ENCODE assay signal across 13 cellular contexts in genomic region chr17:44941712-44942331, GRCh38. TPM values are rescaled to one million over a fixed set of nuclear protein-coding genes. Genes with fewer than 3 reads are reported as not detected.
A peak's percentile ranks its signal among the peaks of the same experiment; 100 is the strongest.
DNase-seq lines count a peak whose midpoint lies in the region; ATAC-seq and TF ChIP-seq lines count a peak whose summit lies in the region.
"Had no signal": no experiment of that assay in that cellular context is flagged by ENCODE, and none has a peak within 500 bp of the region (broad histone marks: within the 10 kb centered on the region; RNA-seq: fewer than 3 reads in every experiment).

No MANE protein-coding gene starts in this region.

- H3K9me3 ChIP-seq in PC-3 (ENCODE audit: low read length): no peaks in the 10 kb centered on the region
- H3K9me3 ChIP-seq in osteoblast (ENCODE audit: low read depth, low read length): no peaks in the 10 kb centered on the region
- no peaks in the 10 kb centered on the region for H3K9me3 ChIP-seq in CD4-positive, alpha-beta T cell (ENCODE audit: control insufficient read depth, low read length)
- H3K9me3 ChIP-seq: ascending aorta, transverse colon had no signal

- no peak overlapping the region for H3K9ac ChIP-seq in PC-3 (ENCODE audit: low read length)

- H3F3A ChIP-seq in PC-3 (ENCODE audit: low read length, unreplicated experiment): no peaks in the 10 kb centered on the region

- H4K20me1 ChIP-seq in PC-3 (ENCODE audit: low read length): peaks cover 43% of the 10 kb centered on the region
- no peaks in the 10 kb centered on the region for H4K20me1 ChIP-seq in osteoblast (ENCODE audit: insufficient read depth, low read length)

- H3K79me2 ChIP-seq in PC-3 (ENCODE audit: low read length) (peaks cover 100% of the 10 kb centered on the region), osteoblast (ENCODE audit: insufficient read depth, low read length) (peaks cover 97% of the 10 kb centered on the region)

- H3K4me3 ChIP-seq in PC-3 (ENCODE audit: low read length) (no peak overlapping the region), osteoblast (ENCODE audit: insufficient read depth, low read length) (peak overlapping the region; percentile 68)
- H3K4me3 ChIP-seq: ascending aorta, transverse colon had no signal

- POLR2A ChIA-PET in PC-3 (lab: Charles Lee; ENCODE audit: unreplicated experiment): no interaction called here
- POLR2A ChIA-PET in CD4-positive, alpha-beta T cell (lab: Charles Lee): no interaction called here

- no peaks in the 10 kb centered on the region for H3K9me3 Mint-ChIP-seq in activated CD4-positive, alpha-beta T cell treated with anti-CD3 and anti-CD28 coated beads, Interleukin-2, amount 10 ng/mL, durations not matched to agents 24 days and 14 days
- peaks cover 4% of the 10 kb centered on the region for H3K9me3 Mint-ChIP-seq in chondrocyte (ENCODE audit: low read depth)
- peaks cover 2% of the 10 kb centered on the region for H3K9me3 Mint-ChIP-seq in CD4-positive, alpha-beta T cell
- H3K9me3 Mint-ChIP-seq: T-cell had no signal

- peak overlapping the region; percentile 50 for H3K4me2 ChIP-seq in PC-3 (ENCODE audit: low read length)
- H3K4me2 ChIP-seq in osteoblast (ENCODE audit: insufficient read depth, low read length): peak overlapping the region; percentile 90

- H3K4me1 ChIP-seq in PC-3 (ENCODE audit: insufficient read depth, low read length) (peaks cover 56% of the 10 kb centered on the region), osteoblast (ENCODE audit: insufficient read depth, low read length) (peaks cover 24% of the 10 kb centered on the region)
- H3K4me1 ChIP-seq: ascending aorta, transverse colon had no signal

- peak overlapping the region; percentile 83 for H3K27ac Mint-ChIP-seq in activated CD4-positive, alpha-beta T cell treated with anti-CD3 and anti-CD28 coated beads, Interleukin-2, amount 10 ng/mL, durations not matched to agents 24 days and 14 days
- peak overlapping the region; percentile 42 for H3K27ac Mint-ChIP-seq in chondrocyte (ENCODE audit: unreplicated experiment)
- no peak overlapping the region for H3K27ac Mint-ChIP-seq in CD4-positive, alpha-beta T cell
- H3K27ac Mint-ChIP-seq: T-cell had no signal

- H3K27ac ChIP-seq in PC-3 (ENCODE audit: low read length) (no peak overlapping the region), osteoblast (ENCODE audit: low read depth, low read length) (peak overlapping the region; percentile 66)
- no peak overlapping the region for H3K27ac ChIP-seq in CD4-positive, alpha-beta T cell (ENCODE audit: low read depth, low read length)
- H3K27ac ChIP-seq: ascending aorta, transverse colon had no signal

- H3K4me1 Mint-ChIP-seq in activated CD4-positive, alpha-beta T cell treated with anti-CD3 and anti-CD28 coated beads, Interleukin-2, amount 10 ng/mL, durations not matched to agents 24 days and 14 days: peaks cover 49% of the 10 kb centered on the region
- H3K4me1 Mint-ChIP-seq in chondrocyte (ENCODE audit: low read depth): peaks cover 32% of the 10 kb centered on the region
- no peaks in the 10 kb centered on the region for H3K4me1 Mint-ChIP-seq in CD4-positive, alpha-beta T cell (ENCODE audit: low read depth)

- peak; percentile 65 for DNase-seq in activated CD4-positive, alpha-beta T cell treated with anti-CD3 and anti-CD28 coated beads, Interleukin-2, amount 10 ng/mL, durations not matched to agents 24 days and 14 days
- DNase-seq in activated CD4-positive, alpha-beta T cell treated with anti-CD3 and anti-CD28 coated beads, Interleukin-2, amount 50 U/mL, for 1 hour: no peak
- DNase-seq in PC-3: no peak
- peak; percentile 39 for DNase-seq in chondrocyte (ENCODE audit: low spot score)
- DNase-seq in osteoblast (ENCODE audit: insufficient read length, low spot score, missing footprints): peak; percentile 88
- no peak for DNase-seq in CD4-positive, alpha-beta T cell
- DNase-seq: NCI-H1105 treated with DMSO at 0.1 percent for 48 hours, NCI-H774, T-cell, transverse colon had no signal

- TF ChIP-seq CTCF in PC-3 (conservative IDR thresholded peaks at IDR 0.05; ENCODE audit: low read depth, low read length): no peak
- TF ChIP-seq CTCF in chondrocyte (IDR thresholded peaks at IDR 0.05): no peak
- peak; percentile 13 for TF ChIP-seq CTCF in osteoblast (IDR thresholded peaks at IDR 0.05; ENCODE audit: extremely low read depth, low read depth, low read length)
- no peak for TF ChIP-seq CTCF in CD4-positive, alpha-beta T cell (IDR thresholded peaks at IDR 0.05)

- H3K27me3 ChIP-seq in PC-3 (ENCODE audit: low read length): no peaks in the 10 kb centered on the region
- H3K27me3 ChIP-seq in osteoblast (ENCODE audit: insufficient read depth, low read length): no peaks in the 10 kb centered on the region
- no peaks in the 10 kb centered on the region for H3K27me3 ChIP-seq in CD4-positive, alpha-beta T cell (ENCODE audit: control insufficient read depth, insufficient read depth, low read length)
- H3K27me3 ChIP-seq: ascending aorta, transverse colon had no signal

- H2AFZ ChIP-seq in PC-3 (ENCODE audit: low read length) (no peak overlapping the region), osteoblast (ENCODE audit: low read length) (peak overlapping the region; percentile 98)

- no peaks in the 10 kb centered on the region for H3K27me3 Mint-ChIP-seq in activated CD4-positive, alpha-beta T cell treated with anti-CD3 and anti-CD28 coated beads, Interleukin-2, amount 10 ng/mL, durations not matched to agents 24 days and 14 days
- no peaks in the 10 kb centered on the region for H3K27me3 Mint-ChIP-seq in chondrocyte (ENCODE audit: low read depth)
- no peaks in the 10 kb centered on the region for H3K27me3 Mint-ChIP-seq in CD4-positive, alpha-beta T cell

- CTCF ChIA-PET in PC-3 (lab: Charles Lee): interaction anchor here (1.2 kb wide), 1 partner anchor 23 kb away, joined by 3 read pairs; no protein-coding TSS in a partner anchor
- CTCF ChIA-PET in CD4-positive, alpha-beta T cell (lab: Charles Lee): interaction anchor here (0.7 kb wide), 1 partner anchor 29 kb away, joined by 3 read pairs; no protein-coding TSS in a partner anchor

- peaks cover 21% of the 10 kb centered on the region for H3K36me3 ChIP-seq in PC-3 (ENCODE audit: low read depth, low read length)
- peaks cover 6% of the 10 kb centered on the region for H3K36me3 ChIP-seq in osteoblast (ENCODE audit: insufficient read depth, low read length)
- H3K36me3 ChIP-seq: ascending aorta, transverse colon had no signal

- intact Hi-C loops in activated CD4-positive, alpha-beta T cell treated with anti-CD3 and anti-CD28 coated beads, Interleukin-2, amount 10 ng/mL, durations not matched to agents 24 days and 14 days (cut with micrococcal nuclease): no loop called here
- intact Hi-C loops in PC-3 (cut with micrococcal nuclease): loop anchor here (2.0 to 5.0 kb wide), 2 partner anchors 41 to 75 kb away; no protein-coding TSS in a partner anchor
- intact Hi-C loops in CD4-positive, alpha-beta T cell (cut with DNase I, micrococcal nuclease): no loop called here

- BruUV-seq in PC-3 (replicated peaks; lab: Mats Ljungman, UMichigan): no TSS peak

- H3K9me2 ChIP-seq in PC-3 (replicated peaks; ENCODE audit: low read length): no peaks in the 10 kb centered on the region

- peaks cover 37% of the 10 kb centered on the region for H3K36me3 Mint-ChIP-seq in activated CD4-positive, alpha-beta T cell treated with anti-CD3 and anti-CD28 coated beads, Interleukin-2, amount 10 ng/mL, durations not matched to agents 24 days and 14 days (ENCODE audit: low read depth)
- no peaks in the 10 kb centered on the region for H3K36me3 Mint-ChIP-seq in chondrocyte (ENCODE audit: low read depth)
- H3K36me3 Mint-ChIP-seq in CD4-positive, alpha-beta T cell (ENCODE audit: low read depth): no peaks in the 10 kb centered on the region
- H3K36me3 Mint-ChIP-seq: T-cell had no signal

- ATAC-seq in PC-3: peak; percentile 64
- no peak for ATAC-seq in GM18867 (IDR thresholded peaks at IDR 0.05; ENCODE audit: unreplicated experiment)
- ATAC-seq in CD4-positive, alpha-beta T cell (ENCODE audit: poor library complexity): no peak
- no peak for ATAC-seq in GM21717 (IDR thresholded peaks at IDR 0.05; ENCODE audit: unreplicated experiment)

- H3K4me3 Mint-ChIP-seq in activated CD4-positive, alpha-beta T cell treated with anti-CD3 and anti-CD28 coated beads, Interleukin-2, amount 10 ng/mL, durations not matched to agents 24 days and 14 days: peak overlapping the region; percentile 46
- no peak overlapping the region for H3K4me3 Mint-ChIP-seq in chondrocyte (ENCODE audit: unreplicated experiment)
- no peak overlapping the region for H3K4me3 Mint-ChIP-seq in CD4-positive, alpha-beta T cell
- H3K4me3 Mint-ChIP-seq: T-cell had no signal

RNA-seq across cellular contexts. Expression of gene KIF18B, which starts 5.8 kb away (rescaled TPM):
- total RNA-seq in activated CD4-positive, alpha-beta T cell treated with anti-CD3 and anti-CD28 coated beads, Interleukin-2, amount 10 ng/mL, durations not matched to agents 24 days and 14 days: 42.1 and 42.7 TPM in 2 replicates
- total RNA-seq in PC-3 (2014; rRNA removed) (25.0 and 28.5 TPM in 2 replicates), chondrocyte (3.9 to 7.7 TPM (median 5.2 TPM) in 3 replicates), osteoblast (0.72 and 1.2 TPM in 2 replicates)
- total RNA-seq in CD4-positive, alpha-beta T cell: under 1 TPM; 0.05 to 0.08 TPM
- total RNA-seq: ascending aorta had no signal

RNA-seq across cellular contexts. Expression of gene C1QL1, which starts 26.3 kb away (rescaled TPM):
- total RNA-seq in activated CD4-positive, alpha-beta T cell treated with anti-CD3 and anti-CD28 coated beads, Interleukin-2, amount 10 ng/mL, durations not matched to agents 24 days and 14 days: 0.21 and 0.42 TPM in 2 replicates
- total RNA-seq in PC-3 (2014; rRNA removed): 2.8 and 4.1 TPM in 2 replicates
- total RNA-seq in chondrocyte: 1.6 to 2.8 TPM (median 2.0 TPM) in 3 replicates
- total RNA-seq in osteoblast: under 0.01 TPM in 1 of 2 replicates, not detected in the other
- not detected for total RNA-seq in CD4-positive, alpha-beta T cell
- total RNA-seq: ascending aorta, T-cell had no signal

RNA-seq across cellular contexts. Expression of gene GFAP, which starts 26.5 kb away (rescaled TPM):
- not detected in 2 replicates for total RNA-seq in activated CD4-positive, alpha-beta T cell treated with anti-CD3 and anti-CD28 coated beads, Interleukin-2, amount 10 ng/mL, durations not matched to agents 24 days and 14 days
- 0.29 and 0.46 TPM in 2 replicates for total RNA-seq in PC-3 (2014; rRNA removed)
- 0.55 to 1.0 TPM in 2 of 3 replicates, not detected in the other for total RNA-seq in chondrocyte
- under 0.01 TPM in 2 replicates for total RNA-seq in osteoblast
- total RNA-seq in CD4-positive, alpha-beta T cell: not detected
- total RNA-seq: T-cell had no signal

RNA-seq across cellular contexts. Expression of gene EFTUD2, which starts 42.6 kb away (rescaled TPM):
- total RNA-seq in activated CD4-positive, alpha-beta T cell treated with anti-CD3 and anti-CD28 coated beads, Interleukin-2, amount 10 ng/mL, durations not matched to agents 24 days and 14 days: 244 and 262 TPM in 2 replicates
- 227 and 292 TPM in 2 replicates for total RNA-seq in PC-3 (2014; rRNA removed)
- 71.9 to 99.2 TPM (median 75.9 TPM) in 3 replicates for total RNA-seq in chondrocyte
- total RNA-seq in osteoblast: 72.7 and 81.0 TPM in 2 replicates
- total RNA-seq in CD4-positive, alpha-beta T cell: 100 to 1,000 TPM; 105 to 112 TPM

Comparison
In these comparisons a context has a peak if more than half of its experiments do, and no peak if none do; other contexts are left out.
1. DNase-seq: peak in activated CD4-positive, alpha-beta T cell treated with anti-CD3 and anti-CD28 coated beads, Interleukin-2, amount 10 ng/mL, durations not matched to agents 24 days and 14 days (single experiment), chondrocyte (single experiment) and osteoblast (single experiment); none in activated CD4-positive, alpha-beta T cell treated with anti-CD3 and anti-CD28 coated beads, Interleukin-2, amount 50 U/mL, for 1 hour (single experiment), PC-3 (single experiment) and CD4-positive, alpha-beta T cell (0 of 10).